26 cellular contexts compared by ENCODE assay signal in genomic region chrX:150944233-150944632, GRCh38.
"Had no signal": no experiment of that assay in that cellular context is flagged by ENCODE, and none has a peak within 500 bp of the region (broad histone marks: within the 10 kb centered on the region; RNA-seq: fewer than 3 reads in every experiment).

No MANE protein-coding gene starts in this region.

- H3K36me3 ChIP-seq: esophagus muscularis mucosa, gastrocnemius medialis, heart right ventricle, left ventricle myocardium inferior, lower lobe of right lung had no signal

- H3K4me1 Mint-ChIP-seq: central memory CD8-positive, alpha-beta T cell; immature natural killer cell; naive B cell had no signal

- H3K4me3 ChIP-seq: coronary artery, dorsolateral prefrontal cortex, esophagus muscularis mucosa, gastrocnemius medialis, heart right ventricle, left ventricle myocardium inferior, lower lobe of right lung, mucosa of descending colon had no signal

- H3K9me3 ChIP-seq: esophagus muscularis mucosa, gastrocnemius medialis, heart right ventricle, left ventricle myocardium inferior, lower lobe of right lung, mucosa of descending colon had no signal

- H3K27me3 ChIP-seq: esophagus muscularis mucosa, gastrocnemius medialis had no signal

- ATAC-seq: effector memory CD8-positive, alpha-beta T cell; gastrocnemius medialis; heart right ventricle; left colon; left lobe of liver; lower lobe of right lung; mucosa of descending colon had no signal

- H3K9me3 Mint-ChIP-seq: central memory CD8-positive, alpha-beta T cell; effector memory CD8-positive, alpha-beta T cell had no signal

- H3K4me1 ChIP-seq: esophagus muscularis mucosa, gastrocnemius medialis, heart right ventricle, left ventricle myocardium inferior, lower lobe of right lung had no signal

- H3K36me3 Mint-ChIP-seq: immature natural killer cell, mesothelial cell of epicardium, naive B cell had no signal

- H3K27ac Mint-ChIP-seq: effector memory CD8-positive, alpha-beta T cell; immature natural killer cell; mesothelial cell of epicardium; naive B cell had no signal

- DNase-seq: dermis blood vessel endothelial cell; dorsolateral prefrontal cortex; effector CD8-positive, alpha-beta T cell; effector memory CD8-positive, alpha-beta T cell; foreskin fibroblast; foreskin melanocyte; gastrocnemius medialis; glutamatergic neuron; head of caudate nucleus; heart right ventricle; hippocampal formation; immature natural killer cell; islet precursor cell; kidney; kidney glomerular epithelial cell; left colon; left ventricle myocardium inferior; lower lobe of right lung; mesenchymal stem cell; mucosa of descending colon; naive B cell had no signal

- H3K4me3 Mint-ChIP-seq: central memory CD8-positive, alpha-beta T cell; effector memory CD8-positive, alpha-beta T cell; immature natural killer cell; mesothelial cell of epicardium had no signal

- H3K27ac ChIP-seq: coronary artery, dorsolateral prefrontal cortex, esophagus muscularis mucosa, gastrocnemius medialis, heart right ventricle, left ventricle myocardium inferior, lower lobe of right lung had no signal
